ENCODE assay signal across 12 cellular contexts in the genomic region with DNA sequence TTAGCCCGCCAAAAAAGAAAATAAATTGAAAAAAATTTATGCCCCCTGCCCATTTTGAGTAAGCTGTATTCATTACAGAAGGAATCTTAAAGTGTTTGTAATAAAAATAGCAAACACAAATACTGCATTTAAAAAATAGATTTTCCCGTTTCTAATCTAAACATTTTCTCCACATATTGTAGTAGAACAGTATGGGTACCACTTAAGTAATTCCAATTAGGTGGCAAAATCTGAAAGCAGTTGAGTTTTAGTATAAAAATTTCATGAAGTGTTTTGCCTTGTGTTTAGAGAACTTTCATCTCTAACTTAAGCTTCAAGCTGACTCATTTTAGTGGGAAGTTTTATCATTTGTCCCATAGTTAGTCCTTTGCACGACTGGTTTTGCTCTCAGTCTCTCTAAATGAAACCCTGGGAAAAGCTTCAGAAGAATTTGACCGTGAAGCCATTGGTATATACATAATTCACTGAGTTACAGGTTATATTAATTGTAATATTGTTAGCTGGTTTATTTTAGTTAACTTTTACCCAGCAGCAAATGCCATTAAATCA.
DNase-seq lines count a peak whose midpoint lies in the region; ATAC-seq and TF ChIP-seq lines count a peak whose summit lies in the region.
"Had no signal": no experiment of that assay in that cellular context is flagged by ENCODE, and none has a peak within 500 bp of the region (broad histone marks: within the 10 kb centered on the region; RNA-seq: fewer than 3 reads in every experiment).

No MANE protein-coding gene starts in this region.

- H3K27me3 ChIP-seq in DOHH2 (ENCODE audit: control insufficient read depth, low read length): no peaks in the 10 kb centered on the region

- intact Hi-C loops in sciatic nerve (cut with DNase I): no loop called here

- H3K4me2 ChIP-seq in DOHH2 (ENCODE audit: low read length): peak overlapping the region; percentile 100

- peaks cover 24% of the 10 kb centered on the region for H3K79me2 ChIP-seq in DOHH2 (ENCODE audit: control insufficient read depth, low read length)

- DNase-seq in LHCN-M2 (ENCODE audit: low read depth): peak; percentile 53
- DNase-seq in dermis blood vessel endothelial cell: peak; percentile 10
- no peak for DNase-seq in sciatic nerve (ENCODE audit: low spot score)
- DNase-seq in DMS114 treated with DMSO at 0.1 percent for 48 hours (lab: John Stamatoyannopoulos, UW; ENCODE audit: unreplicated experiment): no peak
- no peak for DNase-seq in ureter (ENCODE audit: low spot score)
- DNase-seq: activated CD4-positive, alpha-beta T cell treated with anti-CD3 and anti-CD28 coated beads, Interleukin-2, amount 50 U/mL, for 48 hours; activated naive CD4-positive, alpha-beta T cell treated with anti-CD3 and anti-CD28 coated beads, Interleukin-2, amount 50 U/mL, for 16 hours; NCI-H524 treated with DMSO at 0.1 percent for 48 hours had no signal

- peaks cover 68% of the 10 kb centered on the region for H3K4me1 ChIP-seq in DOHH2 (ENCODE audit: control insufficient read depth, low read length)

- H3K27ac ChIP-seq in DOHH2 (ENCODE audit: low read depth, low read length): peak overlapping the region; percentile 99
- H3K27ac ChIP-seq: SK-N-MC had no signal

- H3K9me3 ChIP-seq in DOHH2 (ENCODE audit: control insufficient read depth, insufficient read depth, low read length): no peaks in the 10 kb centered on the region

- peak overlapping the region; percentile 80 for H3K4me3 ChIP-seq in DOHH2 (ENCODE audit: low read length)

- peaks cover 11% of the 10 kb centered on the region for H3K36me3 ChIP-seq in DOHH2 (ENCODE audit: control insufficient read depth, low read length)

- ATAC-seq in sciatic nerve (peak; percentile 46), GM18861 (IDR thresholded peaks at IDR 0.05; ENCODE audit: unreplicated experiment) (no peak), HG03039 (IDR thresholded peaks at IDR 0.05; ENCODE audit: unreplicated experiment) (no peak)

- peaks cover 35% of the 10 kb centered on the region for H3F3A ChIP-seq in DOHH2 (ENCODE audit: control insufficient read depth, insufficient read depth)

- no peaks in the 10 kb centered on the region for H3K9me2 ChIP-seq in DOHH2 (replicated peaks; ENCODE audit: control insufficient read depth, low read length)

- H4K20me1 ChIP-seq in DOHH2 (ENCODE audit: control insufficient read depth, insufficient read depth, low read depth, low read length): no peaks in the 10 kb centered on the region

- TF ChIP-seq CTCF in DOHH2 (IDR thresholded peaks at IDR 0.05; ENCODE audit: low read depth, low read length, poor library complexity, severe bottlenecking): no peak

Comparison
In these comparisons a context has a peak if more than half of its experiments do, and no peak if none do; other contexts are left out.
1. DNase-seq: peak in LHCN-M2 (single experiment) and dermis blood vessel endothelial cell (single experiment); none in sciatic nerve (single experiment), DMS114 treated with DMSO at 0.1 percent for 48 hours (single experiment) and ureter (single experiment).